ENCODE assay signal across 8 cellular contexts in the genomic region with DNA sequence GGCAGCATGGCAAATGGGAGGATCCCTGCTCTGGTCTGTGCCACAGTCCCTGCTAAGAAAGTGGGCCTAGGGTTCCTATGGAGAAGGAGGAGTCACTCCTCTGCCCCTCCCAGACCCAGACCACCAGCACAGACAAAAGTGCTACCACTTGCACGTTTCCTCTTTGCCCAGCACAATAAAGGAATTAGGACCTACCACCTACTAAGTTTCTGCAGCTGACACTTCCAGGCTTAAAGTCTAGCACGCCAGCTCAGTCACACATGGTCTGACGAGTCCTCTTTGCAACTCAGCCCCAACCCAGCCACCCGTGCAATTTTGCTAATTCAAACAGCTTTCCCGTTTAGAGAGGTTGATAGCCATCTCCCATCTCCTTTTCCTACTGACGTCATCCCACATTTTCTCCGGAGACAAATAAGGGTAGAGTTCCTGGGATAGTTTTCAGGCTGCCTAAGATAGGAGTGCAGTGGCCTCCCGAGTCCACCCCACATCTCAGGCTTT.
DNase-seq lines count a peak whose midpoint lies in the region; TF ChIP-seq lines count a peak whose summit lies in the region.

No MANE protein-coding gene starts in this region.

- H3K4me3 Mint-ChIP-seq in activated T-helper 1 cell treated with anti-CD3 and anti-CD28 coated beads, Interleukin-12 subunit alpha, Interleukin-12 subunit beta, Interleukin-2, Interleukin-4 antibody, amounts not matched to agents 30 ng/mL and 10 ng/mL and 1 ng/mL, durations not matched to agents 14 hours and 24 hours and 36 hours, result peak overlapping the region; percentile 92

- H3K36me3 ChIP-seq in HUES48 (ENCODE audit: control insufficient read depth, insufficient read depth, low read length) (no peaks in the 10 kb centered on the region), left ventricle myocardium inferior (no peaks in the 10 kb centered on the region)

- H3K9me3 ChIP-seq in HUES48 (ENCODE audit: control insufficient read depth, insufficient read depth, low read length), result no peaks in the 10 kb centered on the region
- no peaks in the 10 kb centered on the region for H3K9me3 ChIP-seq in left ventricle myocardium inferior (replicated peaks)

- no peaks in the 10 kb centered on the region for H3K9me3 Mint-ChIP-seq in activated T-helper 1 cell treated with anti-CD3 and anti-CD28 coated beads, Interleukin-12 subunit alpha, Interleukin-12 subunit beta, Interleukin-2, Interleukin-4 antibody, amounts not matched to agents 30 ng/mL and 10 ng/mL and 1 ng/mL, durations not matched to agents 14 hours and 24 hours and 36 hours

- H3K27me3 ChIP-seq in HUES48 (ENCODE audit: control insufficient read depth, insufficient read depth, low read length), result peaks cover 80% of the 10 kb centered on the region
- no peaks in the 10 kb centered on the region for H3K27me3 ChIP-seq in left ventricle myocardium inferior (ENCODE audit: low read depth)

- H3K9ac ChIP-seq in HUES48 (ENCODE audit: low read depth, low read length), result no peak overlapping the region

- H3K36me3 Mint-ChIP-seq in activated T-helper 1 cell treated with anti-CD3 and anti-CD28 coated beads, Interleukin-12 subunit alpha, Interleukin-12 subunit beta, Interleukin-2, Interleukin-4 antibody, amounts not matched to agents 30 ng/mL and 10 ng/mL and 1 ng/mL, durations not matched to agents 14 hours and 24 hours and 36 hours (ENCODE audit: low read depth), result peaks cover 14% of the 10 kb centered on the region

- peak overlapping the region; percentile 96 for H3K27ac Mint-ChIP-seq in activated T-helper 1 cell treated with anti-CD3 and anti-CD28 coated beads, Interleukin-12 subunit alpha, Interleukin-12 subunit beta, Interleukin-2, Interleukin-4 antibody, amounts not matched to agents 30 ng/mL and 10 ng/mL and 1 ng/mL, durations not matched to agents 14 hours and 24 hours and 36 hours

- peak overlapping the region; percentile 42 for H3K27ac ChIP-seq in HUES48 (ENCODE audit: low read depth, low read length)
- H3K27ac ChIP-seq in left ventricle myocardium inferior (replicated peaks), result peak overlapping the region; percentile 99

- intact Hi-C loops in activated T-helper 1 cell treated with anti-CD3 and anti-CD28 coated beads, Interleukin-12 subunit alpha, Interleukin-12 subunit beta, Interleukin-2, Interleukin-4 antibody, amounts not matched to agents 30 ng/mL and 10 ng/mL and 1 ng/mL, durations not matched to agents 14 hours and 24 hours and 36 hours (cut with micrococcal nuclease), result loop anchor here (5.0 to 10.0 kb wide), 3 partner anchors 299 to 517 kb away; a partner anchor contains a TSS
- intact Hi-C loops in left ventricle myocardium inferior (cut with micrococcal nuclease), result loop anchor here (5.0 kb wide), 1 partner anchor 33 kb away; no protein-coding TSS in a partner anchor

- H3K4me3 ChIP-seq in HUES48 (ENCODE audit: low read depth, low read length) (peak overlapping the region; percentile 74), left ventricle myocardium inferior (peak overlapping the region; percentile 80)

- peaks cover 64% of the 10 kb centered on the region for H3K4me1 Mint-ChIP-seq in activated T-helper 1 cell treated with anti-CD3 and anti-CD28 coated beads, Interleukin-12 subunit alpha, Interleukin-12 subunit beta, Interleukin-2, Interleukin-4 antibody, amounts not matched to agents 30 ng/mL and 10 ng/mL and 1 ng/mL, durations not matched to agents 14 hours and 24 hours and 36 hours (ENCODE audit: low read depth)

- no peaks in the 10 kb centered on the region for H3K27me3 Mint-ChIP-seq in activated T-helper 1 cell treated with anti-CD3 and anti-CD28 coated beads, Interleukin-12 subunit alpha, Interleukin-12 subunit beta, Interleukin-2, Interleukin-4 antibody, amounts not matched to agents 30 ng/mL and 10 ng/mL and 1 ng/mL, durations not matched to agents 14 hours and 24 hours and 36 hours (ENCODE audit: insufficient read depth)

- peaks cover 26% of the 10 kb centered on the region for H3K4me1 ChIP-seq in HUES48 (ENCODE audit: control insufficient read depth, insufficient read depth, low read length)
- H3K4me1 ChIP-seq in left ventricle myocardium inferior, result peaks cover 91% of the 10 kb centered on the region

- DNase-seq in ELF-1 (ENCODE audit: low read depth, low spot score) (peak; percentile 78), left ventricle myocardium inferior (no peak), retina (peak; percentile 68), DMS53 (lab: John Stamatoyannopoulos, UW) (no peak), NCI-H1694 treated with DMSO at 0.1 percent for 48 hours (lab: John Stamatoyannopoulos, UW) (no peak), NCI-H748 (lab: John Stamatoyannopoulos, UW; ENCODE audit: unreplicated experiment) (no peak)
- no peak for DNase-seq in activated T-helper 1 cell treated with anti-CD3 and anti-CD28 coated beads, Interleukin-12 subunit alpha, Interleukin-12 subunit beta, Interleukin-2, Interleukin-4 antibody, amounts not matched to agents 30 ng/mL and 10 ng/mL and 1 ng/mL, durations not matched to agents 14 hours and 24 hours and 36 hours (ENCODE audit: low spot score)

- no peak for TF ChIP-seq CTCF in left ventricle myocardium inferior (IDR thresholded peaks at IDR 0.05; ENCODE audit: borderline replicate concordance)

Comparison
In these comparisons a context has a peak if more than half of its experiments do, and no peak if none do; other contexts are left out.
1. DNase-seq: peak in ELF-1 (single experiment) and retina (single experiment); none in activated T-helper 1 cell treated with anti-CD3 and anti-CD28 coated beads, Interleukin-12 subunit alpha, Interleukin-12 subunit beta, Interleukin-2, Interleukin-4 antibody, amounts not matched to agents 30 ng/mL and 10 ng/mL and 1 ng/mL, durations not matched to agents 14 hours and 24 hours and 36 hours (single experiment), left ventricle myocardium inferior (single experiment), DMS53 (single experiment), NCI-H1694 treated with DMSO at 0.1 percent for 48 hours (single experiment) and NCI-H748 (single experiment).